25 cellular contexts compared by ENCODE assay signal in the genomic region with DNA sequence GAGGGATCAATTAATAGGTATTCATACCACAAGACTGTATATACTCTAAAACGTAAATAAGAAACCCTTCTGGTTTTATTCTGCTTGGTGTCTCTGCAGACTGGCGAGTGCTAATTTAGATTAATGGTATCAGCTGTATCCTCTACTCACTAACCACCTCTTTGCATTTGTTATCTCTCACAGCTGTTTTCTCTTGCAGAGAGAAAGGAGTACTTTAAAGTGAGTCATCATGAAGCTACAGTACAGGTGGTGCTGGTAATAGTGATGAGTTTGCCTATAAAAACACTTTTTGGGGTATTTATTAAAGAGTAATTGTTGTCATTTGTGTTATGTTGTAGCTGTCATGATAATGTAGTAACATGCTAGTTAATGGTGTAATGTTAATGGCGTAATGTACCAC.
"Had no signal": no experiment of that assay in that cellular context is flagged by ENCODE, and none has a peak within 500 bp of the region (broad histone marks: within the 10 kb centered on the region; RNA-seq: fewer than 3 reads in every experiment).

No MANE protein-coding gene starts in this region.

- H3K4me2 ChIP-seq: KMS-11, SK-N-SH had no signal

- H3K27me3 Mint-ChIP-seq: activated naive CD4-positive, alpha-beta T cell treated with anti-CD3 and anti-CD28 coated beads, Interleukin-2, amount 50 U/mL, for 24 hours; central memory CD8-positive, alpha-beta T cell had no signal

- H3K27ac Mint-ChIP-seq: activated CD8-positive, alpha-beta T cell treated with anti-CD3 and anti-CD28 coated beads, Interleukin-2, amount 10 ng/mL, durations not matched to agents 7 days and 5 days; activated naive CD4-positive, alpha-beta T cell treated with anti-CD3 and anti-CD28 coated beads, Interleukin-2, amount 50 U/mL, for 24 hours; brain; T-helper 1 cell treated with Interleukin-12 subunit alpha and Interleukin-12 subunit beta and Interleukin-4 antibody, amounts not matched to agents 30 μg/mL and 1 μg/mL, for 36 hours; WTC11 had no signal

- H3K36me3 Mint-ChIP-seq: activated naive CD4-positive, alpha-beta T cell treated with anti-CD3 and anti-CD28 coated beads, Interleukin-2, amount 50 U/mL, for 24 hours; brain; WTC11 had no signal

- H3K9me3 ChIP-seq: SK-N-SH had no signal

- DNase-seq: activated CD4-positive, alpha-beta T cell treated with anti-CD3 and anti-CD28 coated beads for 48 hours; activated CD4-positive, alpha-beta T cell treated with anti-CD3 and anti-CD28 coated beads, Interleukin-2, amount 50 U/mL, for 4 hours; activated CD4-positive, CD25-positive, alpha-beta regulatory T cell treated with anti-CD3 and anti-CD28 coated beads, Interleukin-2, amount 50 U/mL, for 72 hours; activated CD8-positive, alpha-beta memory T cell treated with anti-CD3 and anti-CD28 coated beads, Interleukin-2, amount 50 U/mL, for 48 hours; activated CD8-positive, alpha-beta T cell treated with anti-CD3 and anti-CD28 coated beads, Interleukin-2, amount 10 ng/mL, durations not matched to agents 7 days and 5 days; activated effector memory CD4-positive, alpha-beta T cell treated with Interleukin-2 at 50 U/mL for 16 hours; activated naive CD4-positive, alpha-beta T cell; activated T-cell treated with anti-CD3 and anti-CD28 coated beads, Interleukin-2, amount 50 U/mL, for 1 hour; amniotic stem cell; NCI-H1092 treated with DMSO at 0.1 percent for 48 hours; NCI-H1417 treated with DMSO at 0.1 percent for 48 hours; NCI-H1930; NCI-H2171; NCI-H345; NCI-H510A; NCI-H526 treated with DMSO at 0.1 percent for 48 hours; NCI-H82; SK-N-SH; SW 1271 had no signal

- H3K9ac ChIP-seq: KMS-11, SK-N-SH had no signal

- H3K9me3 Mint-ChIP-seq: activated naive CD4-positive, alpha-beta T cell treated with anti-CD3 and anti-CD28 coated beads, Interleukin-2, amount 50 U/mL, for 24 hours had no signal

- H3K27ac ChIP-seq: KMS-11 had no signal

- ATAC-seq: activated CD8-positive, alpha-beta T cell treated with anti-CD3 and anti-CD28 coated beads, Interleukin-2, amount 10 ng/mL, durations not matched to agents 7 days and 5 days; WTC11 had no signal

- H3K4me3 Mint-ChIP-seq: activated CD8-positive, alpha-beta T cell treated with anti-CD3 and anti-CD28 coated beads, Interleukin-2, amount 10 ng/mL, durations not matched to agents 7 days and 5 days; activated naive CD4-positive, alpha-beta T cell treated with anti-CD3 and anti-CD28 coated beads, Interleukin-2, amount 50 U/mL, for 24 hours; brain; central memory CD8-positive, alpha-beta T cell; T-helper 1 cell treated with Interleukin-12 subunit alpha and Interleukin-12 subunit beta and Interleukin-4 antibody, amounts not matched to agents 30 μg/mL and 1 μg/mL, for 36 hours; WTC11 had no signal

- H3K4me1 Mint-ChIP-seq: activated naive CD4-positive, alpha-beta T cell treated with anti-CD3 and anti-CD28 coated beads, Interleukin-2, amount 50 U/mL, for 24 hours; brain; central memory CD8-positive, alpha-beta T cell; WTC11 had no signal
